In genomic region chr6:162857321-162857720, GRCh38 we compare ENCODE assay signal across 11 cellular contexts.
DNase-seq lines count a peak whose midpoint lies in the region; ATAC-seq, FAIRE-seq and TF ChIP-seq lines count a peak whose summit lies in the region.
"Had no signal": no experiment of that assay in that cellular context is flagged by ENCODE, and none has a peak within 500 bp of the region (broad histone marks: within the 10 kb centered on the region; RNA-seq: fewer than 3 reads in every experiment).

No MANE protein-coding gene starts in this region.

- peak; percentile 66 for FAIRE-seq in H1 (lab: Jason Lieb, UNC)

- H3K4me1 ChIP-seq in heart left ventricle (peaks cover 0 to 10% (median 0%) of the 10 kb centered on the region in 12 donors), H1 (replicated peaks in 1 of 4; ENCODE audit: control insufficient read depth in 3 of 4, insufficient read depth in 4 of 4, low read length in 3 of 4) (peaks cover 0 to 6% (median 0%) of the 10 kb centered on the region in 4 experiments; a peak in 3 of 7 replicates), upper lobe of right lung (no peaks in the 10 kb centered on the region)
- no peaks in the 10 kb centered on the region for H3K4me1 ChIP-seq in naive thymus-derived CD4-positive, alpha-beta T cell (ENCODE audit: control insufficient read depth in 2 of 2, insufficient read depth in 2 of 2, low read length in 2 of 2)

- TF ChIP-seq EP300 in H1 (IDR thresholded peaks at IDR 0.05; ENCODE audit: borderline replicate concordance in 1 of 2, low read depth in 2 of 2, low read length in 2 of 2): no peak

- H3K9ac ChIP-seq in H1 (replicated peaks in 1 of 4; ENCODE audit: extremely low read depth in 1 of 4, low read depth in 3 of 4, low read length in 3 of 4): peak overlapping the region in 1 of 4 experiments; percentile 28; a peak in 1 of 7 replicates

- no peak overlapping the region for H4K8ac ChIP-seq in H1 (ENCODE audit: extremely low read depth, insufficient read depth, low read length)

- TF ChIP-seq RAD21 in H1 (IDR thresholded peaks at IDR 0.05 in 1 of 2, conservative IDR thresholded peaks at IDR 0.05 in 1 of 2; ENCODE audit: low read depth in 2 of 2, low read length in 2 of 2): no peak

- no peaks in the 10 kb centered on the region for H4K20me1 ChIP-seq in H1 (replicated peaks in 1 of 2; ENCODE audit: control insufficient read depth in 1 of 2, insufficient read depth in 2 of 2, low read length in 2 of 2)

- H3K36me3 Mint-ChIP-seq in naive thymus-derived CD4-positive, alpha-beta T cell: no peaks in the 10 kb centered on the region

- peaks cover 0 to 4% (median 0%) of the 10 kb centered on the region in 11 donors for H3K9me3 Mint-ChIP-seq in naive thymus-derived CD4-positive, alpha-beta T cell

- H3K4me1 Mint-ChIP-seq in naive thymus-derived CD4-positive, alpha-beta T cell: no peaks in the 10 kb centered on the region

- H3K4ac ChIP-seq in H1 (replicated peaks; ENCODE audit: insufficient read length, low read depth, low read length): peak overlapping the region; percentile 73

- H3K18ac ChIP-seq in H1 (ENCODE audit: extremely low read depth, low read length): peak overlapping the region; percentile 79; the same call in 1 of the 2 replicates

- H3K4me2 ChIP-seq in H1 (ENCODE audit: insufficient read depth in 1 of 2, low read depth in 2 of 2, low read length in 2 of 2): peak overlapping the region; percentile 40 to 63

- H3K27ac ChIP-seq in heart left ventricle (peak overlapping the region in 11 of 12 donors; percentile 10 to 75 (median 56)), H1 (ENCODE audit: low read depth, low read length) (peak overlapping the region; percentile 66; the same call in 1 of the 2 replicates), upper lobe of right lung (no peak overlapping the region)
- H3K27ac ChIP-seq in naive thymus-derived CD4-positive, alpha-beta T cell (ENCODE audit: low read depth, low read length): no peak overlapping the region
- H3K27ac ChIP-seq: HL-60 had no signal

- no peak for DNase-seq in heart left ventricle
- no peak for DNase-seq in left cardiac atrium
- no peak for DNase-seq in H1 (ENCODE audit: low read depth in 1 of 2, low spot score in 2 of 2)
- DNase-seq in middle frontal gyrus (ENCODE audit: extremely low spot score, low spot score): peak; percentile 25
- DNase-seq in upper lobe of right lung: no peak
- no peak for DNase-seq in naive thymus-derived CD4-positive, alpha-beta T cell
- no peak for DNase-seq in stimulated activated naive CD8-positive, alpha-beta T cell treated with anti-CD3 and anti-CD28 coated beads, Interleukin-15, Interleukin-2, amounts not matched to agents 100 U/mL and 50 U/mL, for 24 hours
- DNase-seq: activated CD4-positive, CD25-positive, alpha-beta regulatory T cell treated with anti-CD3 and anti-CD28 coated beads, Interleukin-2, amount 50 U/mL, for 72 hours; activated naive CD4-positive, alpha-beta T cell treated with Interleukin-2 at 50 U/mL for 16 hours had no signal

- TF ChIP-seq POLR2A in heart left ventricle (IDR thresholded peaks at IDR 0.05) (no peak), H1 (IDR thresholded peaks at IDR 0.05; ENCODE audit: control extremely low read depth in 1 of 2, low read depth in 2 of 2, low read length in 2 of 2) (no peak)

- no peak overlapping the region for H3K56ac ChIP-seq in H1 (replicated peaks; ENCODE audit: insufficient read length, low read depth, low read length)

- POLR2A ChIA-PET in H1 (lab: Charles Lee; ENCODE audit: partially characterized antibody): no interaction called here
- POLR2A ChIA-PET in naive thymus-derived CD4-positive, alpha-beta T cell (lab: Charles Lee): no interaction called here

- no peak overlapping the region for H2BK15ac ChIP-seq in H1 (ENCODE audit: low read length)

- no peak overlapping the region for H3K23ac ChIP-seq in H1 (ENCODE audit: insufficient read length)

- peak overlapping the region; percentile 79 for H4K5ac ChIP-seq in H1 (ENCODE audit: insufficient read length, low read depth, low read length)

- TF ChIP-seq CTCF in heart left ventricle (IDR thresholded peaks at IDR 0.05) (no peak), H1 (IDR thresholded peaks at IDR 0.05; ENCODE audit: control extremely low read depth in 1 of 3, insufficient read depth in 1 of 3, low read depth in 1 of 3, low read length in 3 of 3) (no peak), upper lobe of right lung (IDR thresholded peaks at IDR 0.05) (no peak)

- H3K4me3 ChIP-seq in heart left ventricle (peak overlapping the region in 9 of 12 donors; percentile 10 to 50 (median 35)), H1 (ENCODE audit: extremely low read depth in 1 of 4, insufficient read depth in 2 of 4, low read depth in 3 of 4, low read length in 4 of 4) (peak overlapping the region in 3 of 4 experiments; percentile 16 to 51 (median 31); a peak in 7 of 8 replicates), upper lobe of right lung (peak overlapping the region; percentile 21)
- no peak overlapping the region for H3K4me3 ChIP-seq in naive thymus-derived CD4-positive, alpha-beta T cell (ENCODE audit: low read length)

- H3K4me3 Mint-ChIP-seq in naive thymus-derived CD4-positive, alpha-beta T cell: no peak overlapping the region

- H3K27me3 ChIP-seq in heart left ventricle: no peaks in the 10 kb centered on the region
- no peaks in the 10 kb centered on the region for H3K27me3 ChIP-seq in H1 (replicated peaks in 1 of 4; ENCODE audit: control insufficient read depth in 3 of 4, extremely low read depth in 1 of 4, insufficient read depth in 3 of 4, low read length in 3 of 4)
- no peaks in the 10 kb centered on the region for H3K27me3 ChIP-seq in upper lobe of right lung
- H3K27me3 ChIP-seq in naive thymus-derived CD4-positive, alpha-beta T cell (ENCODE audit: control insufficient read depth in 2 of 2, insufficient read depth in 2 of 2, low read length in 2 of 2): no peaks in the 10 kb centered on the region

- H3K14ac ChIP-seq in H1 (ENCODE audit: insufficient read length): no peak overlapping the region

- no peak overlapping the region; the same call in 1 of the 2 replicates for H2BK12ac ChIP-seq in H1 (ENCODE audit: low read depth, low read length)

- intact Hi-C loops in heart left ventricle (cut with DNase I) (loop anchor here in 5 of 10 donors (5.0 to 10.0 kb wide), 6 partner anchors 307 to 1247 kb away; partner anchors contain the start of gene QKI (in 3 of the 5)), left cardiac atrium (cut with DNase I) (loop anchor here in 1 of 2 donors (10.0 kb wide), 2 partner anchors 317 to 557 kb away; partner anchors contain the start of gene QKI), upper lobe of right lung (cut with DNase I) (no loop called here)
- intact Hi-C loops in naive thymus-derived CD4-positive, alpha-beta T cell (cut with micrococcal nuclease): loop anchor here in 1 of 2 donors (5.0 kb wide), 1 partner anchor 1100 kb away; no protein-coding TSS in a partner anchor

- CTCF ChIA-PET in H1 (lab: Charles Lee; ENCODE audit: partially characterized antibody): interaction anchor here (0.8 to 1.8 kb wide), 4 partner anchors 33 to 775 kb away, joined by 3 to 4 read pairs (median 3); no protein-coding TSS in a partner anchor
- CTCF ChIA-PET in naive thymus-derived CD4-positive, alpha-beta T cell (lab: Charles Lee): interaction anchor here (0.6 kb wide), 1 partner anchor 1090 kb away, joined by 3 read pairs; no protein-coding TSS in a partner anchor

- H3K36me3 ChIP-seq in heart left ventricle: no peaks in the 10 kb centered on the region
- H3K36me3 ChIP-seq in H1 (ENCODE audit: control insufficient read depth in 2 of 4, insufficient read depth in 4 of 4, low read length in 3 of 4): no peaks in the 10 kb centered on the region
- H3K36me3 ChIP-seq in upper lobe of right lung: no peaks in the 10 kb centered on the region
- H3K36me3 ChIP-seq in naive thymus-derived CD4-positive, alpha-beta T cell (ENCODE audit: control insufficient read depth in 2 of 3, insufficient read depth in 3 of 3, low read length in 3 of 3): no peaks in the 10 kb centered on the region

- H2BK120ac ChIP-seq in H1 (replicated peaks; ENCODE audit: low read depth, low read length): peak overlapping the region; percentile 66

- no peak overlapping the region for H2AFZ ChIP-seq in H1 (ENCODE audit: low read length)

- H3K27me3 Mint-ChIP-seq in naive thymus-derived CD4-positive, alpha-beta T cell: peaks cover 0 to 23% (median 0%) of the 10 kb centered on the region in 5 donors

- ATAC-seq in heart left ventricle (peak in 1 of 4 donors; percentile 7), left cardiac atrium (no peak), upper lobe of right lung (no peak), HG03135 (IDR thresholded peaks at IDR 0.05; ENCODE audit: unreplicated experiment) (no peak)
- ATAC-seq in naive thymus-derived CD4-positive, alpha-beta T cell: no peak
- no peak for ATAC-seq in stimulated activated naive CD8-positive, alpha-beta T cell treated with anti-CD3 and anti-CD28 coated beads, Interleukin-15, Interleukin-2, amounts not matched to agents 100 U/mL and 50 U/mL, for 24 hours

- no peak overlapping the region for H2AK5ac ChIP-seq in H1 (ENCODE audit: low read depth, low read length)

- no peak overlapping the region for H3K27ac Mint-ChIP-seq in naive thymus-derived CD4-positive, alpha-beta T cell

- no peaks in the 10 kb centered on the region for H3K9me3 ChIP-seq in heart left ventricle
- no peaks in the 10 kb centered on the region; a peak in 1 of 4 replicates for H3K9me3 ChIP-seq in H1 (ENCODE audit: insufficient read depth in 2 of 2, low read depth in 1 of 2, low read length in 1 of 2)
- H3K9me3 ChIP-seq in upper lobe of right lung: no peaks in the 10 kb centered on the region
- H3K9me3 ChIP-seq in naive thymus-derived CD4-positive, alpha-beta T cell (ENCODE audit: control insufficient read depth in 2 of 3, low read length in 3 of 3): no peaks in the 10 kb centered on the region

- no peak overlapping the region for H2BK20ac ChIP-seq in H1 (ENCODE audit: low read length)

- peak overlapping the region; percentile 50; the same call in 1 of the 2 replicates for H2BK5ac ChIP-seq in H1 (ENCODE audit: low read depth, low read length)

- H4K91ac ChIP-seq in H1 (replicated peaks; ENCODE audit: insufficient read length, low read length): peak overlapping the region; percentile 72

- no peaks in the 10 kb centered on the region for H3K23me2 ChIP-seq in H1 (ENCODE audit: low read depth, low read length)

- WGBS in heart left ventricle, 4 donors: 42 to 53% (median 45%) methylated on average over 2 of the region's 2 CpGs
- WGBS in H1 (ENCODE audit: extremely low coverage in 1 of 2, insufficient coverage in 1 of 2, insufficient read length in 1 of 2, insufficient replicate concordance in 2 of 2, low coverage in 1 of 2, low lambda C conversion rate in 2 of 2, missing lambda C conversion rate in 1 of 2), 2 experiments: 6% methylated on average over 2 of the region's 2 CpGs; no CpG with 5 or more reads in 1 of the 2 experiments

- H3K79me1 ChIP-seq in H1 (ENCODE audit: low read depth, low read length): no peaks in the 10 kb centered on the region

- H3K79me2 ChIP-seq in H1 (ENCODE audit: control insufficient read depth in 1 of 2, insufficient read depth in 2 of 2, low read length in 2 of 2): no peaks in the 10 kb centered on the region

TF ChIP-seq in H1, 55 proteins besides CTCF, POLR2A, EP300 and RAD21 (continues in another document):
- TF ChIP-seq POU5F1 (IDR thresholded peaks at IDR 0.05; ENCODE audit: low read depth, low read length) (no peak), SRF (IDR thresholded peaks at IDR 0.05; ENCODE audit: low read depth, low read length) (no peak), NRF1 (IDR thresholded peaks at IDR 0.05; ENCODE audit: low read depth, low read length) (no peak)

Comparison
In these comparisons a context has a peak if more than half of its experiments do, and no peak if none do; other contexts are left out.
1. H3K27ac ChIP-seq: peak in heart left ventricle (11 of 12) and H1 (single experiment); none in upper lobe of right lung (single experiment) and naive thymus-derived CD4-positive, alpha-beta T cell (single experiment).